10 cellular contexts compared by ENCODE assay signal in genomic region chr6:111781055-111781708, GRCh38.
DNase-seq lines count a peak whose midpoint lies in the region; ATAC-seq and TF ChIP-seq lines count a peak whose summit lies in the region.
"Had no signal": no experiment of that assay in that cellular context is flagged by ENCODE, and none has a peak within 500 bp of the region (broad histone marks: within the 10 kb centered on the region; RNA-seq: fewer than 3 reads in every experiment).

No MANE protein-coding gene starts in this region.

- CTCF ChIA-PET in naive thymus-derived CD4-positive, alpha-beta T cell (lab: Charles Lee) = interaction anchor here (0.5 to 1.5 kb wide), 2 partner anchors 259 to 808 kb away, joined by 3 to 4 read pairs; no protein-coding TSS in a partner anchor

- H3K4me3 ChIP-seq in naive thymus-derived CD4-positive, alpha-beta T cell (ENCODE audit: low read length) = no peak overlapping the region

- POLR2A ChIA-PET in naive thymus-derived CD4-positive, alpha-beta T cell (lab: Charles Lee) = interaction anchor here (0.6 to 1.7 kb wide), 2 partner anchors 10 to 12 kb away, joined by 3 read pairs; no protein-coding TSS in a partner anchor

- H3K4me3 Mint-ChIP-seq in chondrocyte (ENCODE audit: unreplicated experiment) = no peak overlapping the region
- H3K4me3 Mint-ChIP-seq in naive thymus-derived CD4-positive, alpha-beta T cell = peak overlapping the region in 8 of 10 donors; percentile 3 to 55 (median 15)

- H3K36me3 Mint-ChIP-seq in chondrocyte (ENCODE audit: low read depth) = peaks cover 2% of the 10 kb centered on the region
- peaks cover 4 to 52% (median 22%) of the 10 kb centered on the region in 5 donors for H3K36me3 Mint-ChIP-seq in naive thymus-derived CD4-positive, alpha-beta T cell

- no peaks in the 10 kb centered on the region for H3K27me3 Mint-ChIP-seq in chondrocyte (ENCODE audit: low read depth)
- no peaks in the 10 kb centered on the region for H3K27me3 Mint-ChIP-seq in naive thymus-derived CD4-positive, alpha-beta T cell

- H3K27ac ChIP-seq in naive thymus-derived CD4-positive, alpha-beta T cell (ENCODE audit: low read depth, low read length) = peak overlapping the region; percentile 35

- no peaks in the 10 kb centered on the region for H3K27me3 ChIP-seq in naive thymus-derived CD4-positive, alpha-beta T cell (ENCODE audit: control insufficient read depth in 2 of 2, insufficient read depth in 2 of 2, low read length in 2 of 2)

- DNase-seq in AG20443 (ENCODE audit: low spot score) (peak; percentile 48), M059J (ENCODE audit: low read depth) (peak; percentile 19), chondrocyte (ENCODE audit: low spot score) (no peak), NCI-H748 treated with DMSO at 0.1 percent for 48 hours (lab: John Stamatoyannopoulos, UW) (no peak), pons (ENCODE audit: low spot score) (no peak), hepatic stellate cell (ENCODE audit: low spot score) (no peak)
- no peak for DNase-seq in naive thymus-derived CD4-positive, alpha-beta T cell
- DNase-seq: EL, NCI-H1694 had no signal

- peaks cover 69 to 86% of the 10 kb centered on the region in 2 donors for H3K4me1 ChIP-seq in naive thymus-derived CD4-positive, alpha-beta T cell (ENCODE audit: control insufficient read depth in 2 of 2, insufficient read depth in 2 of 2, low read length in 2 of 2)

- peaks cover 45% of the 10 kb centered on the region for H3K4me1 Mint-ChIP-seq in chondrocyte (ENCODE audit: low read depth)
- H3K4me1 Mint-ChIP-seq in naive thymus-derived CD4-positive, alpha-beta T cell = peaks cover 56 to 98% (median 95%) of the 10 kb centered on the region in 7 donors

- no peak for ATAC-seq in naive thymus-derived CD4-positive, alpha-beta T cell
- ATAC-seq in HG02588 (IDR thresholded peaks at IDR 0.05; ENCODE audit: unreplicated experiment) = no peak

- no peak for TF ChIP-seq CTCF in chondrocyte (IDR thresholded peaks at IDR 0.05)

- intact Hi-C loops in naive thymus-derived CD4-positive, alpha-beta T cell (cut with micrococcal nuclease) = no loop called here

- H3K9me3 Mint-ChIP-seq in chondrocyte (ENCODE audit: low read depth) = no peaks in the 10 kb centered on the region
- peaks cover 0 to 2% (median 0%) of the 10 kb centered on the region in 11 donors for H3K9me3 Mint-ChIP-seq in naive thymus-derived CD4-positive, alpha-beta T cell

- H3K9me3 ChIP-seq in naive thymus-derived CD4-positive, alpha-beta T cell (ENCODE audit: control insufficient read depth in 2 of 3, low read length in 3 of 3) = no peaks in the 10 kb centered on the region

- peaks cover 0 to 17% (median 0%) of the 10 kb centered on the region in 3 experiments for H3K36me3 ChIP-seq in naive thymus-derived CD4-positive, alpha-beta T cell (ENCODE audit: control insufficient read depth in 2 of 3, insufficient read depth in 3 of 3, low read length in 3 of 3)

- peak overlapping the region; percentile 45 for H3K27ac Mint-ChIP-seq in chondrocyte (ENCODE audit: unreplicated experiment)
- H3K27ac Mint-ChIP-seq in naive thymus-derived CD4-positive, alpha-beta T cell = peak overlapping the region; percentile 16 to 90 (median 77)

Comparison
In these comparisons a context has a peak if more than half of its experiments do, and no peak if none do; other contexts are left out.
1. DNase-seq: peak in AG20443 (single experiment) and M059J (single experiment); none in chondrocyte (single experiment), naive thymus-derived CD4-positive, alpha-beta T cell (0 of 9), NCI-H748 treated with DMSO at 0.1 percent for 48 hours (single experiment), pons (single experiment) and hepatic stellate cell (single experiment).